3 cellular contexts compared by ENCODE assay signal in genomic region chr21:34077888-34078287, GRCh38.
TF ChIP-seq lines count a peak whose summit lies in the region.

No MANE protein-coding gene starts in this region.

TF ChIP-seq in SK-N-SH, 30 proteins besides CTCF, POLR2A, EP300 and RAD21:
- TF ChIP-seq JUND (IDR thresholded peaks at IDR 0.05) (no peak), POLR2AphosphoS5 (IDR thresholded peaks at IDR 0.05; ENCODE audit: low read depth, low read length) (no peak), RCOR1 (IDR thresholded peaks at IDR 0.05; ENCODE audit: low read length) (no peak), FOSL2 (IDR thresholded peaks at IDR 0.05; ENCODE audit: borderline replicate concordance, low read depth) (no peak), YY1 (IDR thresholded peaks at IDR 0.05; ENCODE audit: low read depth) (no peak), MXI1 (IDR thresholded peaks at IDR 0.05; ENCODE audit: low read depth, low read length) (no peak), TEAD4 (IDR thresholded peaks at IDR 0.05; ENCODE audit: borderline replicate concordance, insufficient read depth) (no peak), GATA2 (CRISPR knock-in tag; IDR thresholded peaks at IDR 0.05) (no peak), ZBTB33 (IDR thresholded peaks at IDR 0.05; ENCODE audit: borderline replicate concordance, low read depth) (no peak), FOXJ3 (CRISPR knock-in tag; IDR thresholded peaks at IDR 0.05) (no peak), GABPA (IDR thresholded peaks at IDR 0.05; ENCODE audit: low read depth) (no peak), PBX3 (IDR thresholded peaks at IDR 0.05) (no peak), RXRA (IDR thresholded peaks at IDR 0.05; ENCODE audit: borderline replicate concordance, low read depth) (no peak)

TF ChIP-seq in SK-N-SH treated with all-trans-retinoic acid at 6 μM for 48 hours, 23 proteins besides CTCF, POLR2A, EP300 and RAD21:
- TF ChIP-seq SNAI2 (CRISPR knock-in tag; IDR thresholded peaks at IDR 0.05) (no peak), TCF4 (CRISPR knock-in tag; IDR thresholded peaks at IDR 0.05; ENCODE audit: borderline replicate concordance) (no peak), POU6F1 (CRISPR knock-in tag; IDR thresholded peaks at IDR 0.05; ENCODE audit: borderline replicate concordance, low read depth) (no peak), ZNF70 (CRISPR knock-in tag; IDR thresholded peaks at IDR 0.05) (no peak), ZC3H10 (CRISPR knock-in tag; IDR thresholded peaks at IDR 0.05) (no peak), TOX (CRISPR knock-in tag; IDR thresholded peaks at IDR 0.05; ENCODE audit: borderline replicate concordance) (no peak), CSDC2 (CRISPR knock-in tag; IDR thresholded peaks at IDR 0.05) (no peak), ESRRG (CRISPR knock-in tag; IDR thresholded peaks at IDR 0.05) (no peak), ZNF8 (CRISPR knock-in tag; IDR thresholded peaks at IDR 0.05) (no peak), PATZ1 (CRISPR knock-in tag; IDR thresholded peaks at IDR 0.05; ENCODE audit: borderline replicate concordance) (no peak)

TF ChIP-seq in GM12878, 131 proteins besides CTCF, POLR2A, EP300 and RAD21:
- no peak for TF ChIP-seq ZZZ3 (IDR thresholded peaks at IDR 0.05; ENCODE audit: control insufficient read depth, insufficient read length, low read depth)
- no peak for TF ChIP-seq MYB (IDR thresholded peaks at IDR 0.05; ENCODE audit: borderline replicate concordance, low read depth, low read length)
- TF ChIP-seq IRF5 (IDR thresholded peaks at IDR 0.05; ENCODE audit: borderline replicate concordance) = no peak
- TF ChIP-seq E4F1 (IDR thresholded peaks at IDR 0.05; ENCODE audit: borderline replicate concordance, partially characterized antibody) = no peak
- TF ChIP-seq KDM1A (IDR thresholded peaks at IDR 0.05; ENCODE audit: borderline replicate concordance) = no peak
- no peak for TF ChIP-seq ASH2L (IDR thresholded peaks at IDR 0.05; ENCODE audit: borderline replicate concordance, low read depth)
- TF ChIP-seq MXI1 (IDR thresholded peaks at IDR 0.05; ENCODE audit: low read depth, low read length) = no peak
- no peak for TF ChIP-seq MAX (IDR thresholded peaks at IDR 0.05; ENCODE audit: low read depth, low read length)
- TF ChIP-seq JUNB (IDR thresholded peaks at IDR 0.05) = no peak
- TF ChIP-seq RCOR1 (conservative IDR thresholded peaks at IDR 0.05; ENCODE audit: low read depth, low read length) = no peak
- no peak for TF ChIP-seq CBFB (IDR thresholded peaks at IDR 0.05; ENCODE audit: low read depth)
- no peak for TF ChIP-seq ZNF384 (IDR thresholded peaks at IDR 0.05; ENCODE audit: borderline replicate concordance, low read depth, low read length)
- TF ChIP-seq CUX1 (IDR thresholded peaks at IDR 0.05; ENCODE audit: insufficient replicate concordance, low read depth, low read length) = no peak
- no peak for TF ChIP-seq IKZF1 (conservative IDR thresholded peaks at IDR 0.05)
